Comparison of ENCODE assay signal across 26 cellular contexts in the genomic region with DNA sequence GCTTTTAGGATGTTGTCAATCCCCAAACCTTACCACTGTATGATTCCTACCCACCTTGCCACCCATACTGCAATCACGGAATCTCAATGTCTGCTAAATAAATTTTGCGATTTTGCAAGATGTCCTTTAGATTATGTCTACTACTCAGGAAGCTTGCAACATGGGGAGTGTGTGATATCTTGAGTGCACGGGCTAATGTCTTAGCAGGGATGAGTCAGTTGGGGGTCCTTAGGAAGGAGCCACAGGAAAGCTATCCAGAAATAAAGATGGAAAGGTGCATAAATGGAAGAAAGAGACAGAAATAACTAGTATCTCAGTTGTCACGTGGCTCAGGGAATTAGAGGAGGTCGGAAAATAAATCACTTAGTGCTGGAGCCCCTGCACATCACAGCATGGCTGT.
DNase-seq lines count a peak whose midpoint lies in the region; ATAC-seq and TF ChIP-seq lines count a peak whose summit lies in the region.
"Had no signal": no experiment of that assay in that cellular context is flagged by ENCODE, and none has a peak within 500 bp of the region (broad histone marks: within the 10 kb centered on the region; RNA-seq: fewer than 3 reads in every experiment).

No MANE protein-coding gene starts in this region.

- H3K36me3 ChIP-seq in breast epithelium (no peaks in the 10 kb centered on the region), Karpas-422 (ENCODE audit: insufficient read depth, low read length) (no peaks in the 10 kb centered on the region), neural progenitor cell (no peaks in the 10 kb centered on the region), endodermal cell (ENCODE audit: control insufficient read depth, insufficient read depth, low read length) (no peaks in the 10 kb centered on the region)

- no peak for TF ChIP-seq POLR2A in breast epithelium (IDR thresholded peaks at IDR 0.05)

- H3K4me3 ChIP-seq in breast epithelium (no peak overlapping the region), Karpas-422 (ENCODE audit: low read length) (peak overlapping the region; percentile 19; the same call in 1 of the 2 replicates), neural progenitor cell (no peak overlapping the region), endodermal cell (ENCODE audit: low read length) (no peak overlapping the region)
- H3K4me3 ChIP-seq: A549, GM12878 had no signal

- H3K9ac ChIP-seq in Karpas-422 (ENCODE audit: low read length) (no peak overlapping the region), neural progenitor cell (no peak overlapping the region), endodermal cell (ENCODE audit: extremely low read depth, low read length, poor library complexity, severe bottlenecking) (no peak overlapping the region)

- no peaks in the 10 kb centered on the region; the same call in 1 of the 2 replicates for H4K20me1 ChIP-seq in Karpas-422 (ENCODE audit: insufficient read depth, low read depth, low read length)
- no peaks in the 10 kb centered on the region for H4K20me1 ChIP-seq in neural progenitor cell (ENCODE audit: low read depth)

- peaks cover 6% of the 10 kb centered on the region for H3K36me3 Mint-ChIP-seq in MCF 10A (ENCODE audit: insufficient read depth, unreplicated experiment)
- no peaks in the 10 kb centered on the region for H3K36me3 Mint-ChIP-seq in neural progenitor cell
- H3K36me3 Mint-ChIP-seq in endodermal cell (ENCODE audit: low read depth) = no peaks in the 10 kb centered on the region
- H3K36me3 Mint-ChIP-seq: CD14-positive monocyte; CD4-positive, alpha-beta memory T cell; CD4-positive, CD25-positive, alpha-beta regulatory T cell; CD8-positive, alpha-beta memory T cell had no signal

- CTCF ChIA-PET in MCF 10A (lab: Yijun Ruan, JAX) = interaction anchor here (0.7 kb wide), 1 partner anchor 163 kb away, joined by 3 read pairs; no protein-coding TSS in a partner anchor

- BruUV-seq in MCF 10A (replicated peaks; lab: Mats Ljungman, UMichigan) = no TSS peak

- no peak overlapping the region for H2AFZ ChIP-seq in Karpas-422 (ENCODE audit: low read length)
- peak overlapping the region; percentile 24 for H2AFZ ChIP-seq in neural progenitor cell (replicated peaks)

- H3K9me2 ChIP-seq in Karpas-422 (replicated peaks; ENCODE audit: insufficient read depth, low read length) = no peaks in the 10 kb centered on the region

- intact Hi-C loops in MCF 10A (cut with micrococcal nuclease) = no loop called here
- intact Hi-C loops in breast epithelium (cut with DNase I; ENCODE audit: low total_unique reads) = no loop called here

- no peak for DNase-seq in MCF 10A (ENCODE audit: unreplicated experiment)
- DNase-seq in breast epithelium (ENCODE audit: low spot score in 2 of 2) = no peak
- no peak for DNase-seq in Karpas-422
- peak; percentile 40 for DNase-seq in amniotic epithelial cell (ENCODE audit: low read depth)
- DNase-seq in neural progenitor cell (ENCODE audit: low spot score) = no peak
- DNase-seq in endodermal cell = no peak
- DNase-seq: AML-193; C1 segment of cervical spinal cord; CD4-positive, alpha-beta memory T cell; CD4-positive, CD25-positive, alpha-beta regulatory T cell; CD8-positive, alpha-beta memory T cell; COR-L47; DMS 273 treated with DMSO at 0.1 percent for 48 hours; DMS153; DMS53; DMS79; DND-41; EL; GDM1 had no signal

- 82 to 91% methylated on average over 4 to 5 of the region's 5 CpGs for WGBS in endodermal cell (ENCODE audit: insufficient coverage in 1 of 2, insufficient read length in 1 of 2), 2 experiments

- no peak overlapping the region for H3K4me3 Mint-ChIP-seq in MCF 10A (ENCODE audit: unreplicated experiment)
- H3K4me3 Mint-ChIP-seq in neural progenitor cell = no peak overlapping the region
- H3K4me3 Mint-ChIP-seq in endodermal cell = no peak overlapping the region
- H3K4me3 Mint-ChIP-seq: B cell; CD14-positive monocyte; CD4-positive, alpha-beta memory T cell; CD4-positive, CD25-positive, alpha-beta regulatory T cell; CD8-positive, alpha-beta memory T cell had no signal

- H3K4me1 ChIP-seq in breast epithelium (no peaks in the 10 kb centered on the region), Karpas-422 (ENCODE audit: low read length) (peaks cover 12% of the 10 kb centered on the region), neural progenitor cell (peaks cover 4% of the 10 kb centered on the region), endodermal cell (ENCODE audit: control insufficient read depth, insufficient read depth, low read length) (no peaks in the 10 kb centered on the region)
- H3K4me1 ChIP-seq: A549 had no signal

- H3K27ac ChIP-seq in breast epithelium (no peak overlapping the region), Karpas-422 (ENCODE audit: low read length) (no peak overlapping the region), neural progenitor cell (no peak overlapping the region), endodermal cell (ENCODE audit: low read depth, low read length) (no peak overlapping the region)
- H3K27ac ChIP-seq: 22Rv1, A549 had no signal

- H3K27ac Mint-ChIP-seq in MCF 10A (ENCODE audit: low read depth, unreplicated experiment) (peak overlapping the region; percentile 17), neural progenitor cell (no peak overlapping the region), endodermal cell (no peak overlapping the region)
- H3K27ac Mint-ChIP-seq: B cell; CD14-positive monocyte; CD4-positive, alpha-beta memory T cell; CD4-positive, CD25-positive, alpha-beta regulatory T cell; CD8-positive, alpha-beta memory T cell had no signal

- peaks cover 9% of the 10 kb centered on the region for H3K4me1 Mint-ChIP-seq in MCF 10A (ENCODE audit: insufficient read depth, unreplicated experiment)
- no peaks in the 10 kb centered on the region for H3K4me1 Mint-ChIP-seq in neural progenitor cell
- H3K4me1 Mint-ChIP-seq in endodermal cell = peaks cover 6% of the 10 kb centered on the region
- H3K4me1 Mint-ChIP-seq: B cell; CD14-positive monocyte; CD4-positive, alpha-beta memory T cell; CD4-positive, CD25-positive, alpha-beta regulatory T cell; CD8-positive, alpha-beta memory T cell had no signal

- H3K4me2 ChIP-seq in Karpas-422 (ENCODE audit: low read depth, low read length, poor library complexity, severe bottlenecking) = peak overlapping the region; percentile 55
- H3K4me2 ChIP-seq in neural progenitor cell = no peak overlapping the region
- H3K4me2 ChIP-seq: A549 had no signal

- POLR2A ChIA-PET in MCF 10A (lab: Yijun Ruan, JAX) = no interaction called here

- H3K27me3 Mint-ChIP-seq in MCF 10A (ENCODE audit: insufficient read depth, unreplicated experiment) (no peaks in the 10 kb centered on the region), neural progenitor cell (ENCODE audit: insufficient read depth, low read depth) (no peaks in the 10 kb centered on the region), endodermal cell (ENCODE audit: insufficient read depth) (no peaks in the 10 kb centered on the region)
- H3K27me3 Mint-ChIP-seq: B cell; CD4-positive, CD25-positive, alpha-beta regulatory T cell; CD8-positive, alpha-beta memory T cell had no signal

- no peak for TF ChIP-seq CTCF in MCF 10A (IDR thresholded peaks at IDR 0.05; ENCODE audit: unreplicated experiment)
- TF ChIP-seq CTCF in breast epithelium (IDR thresholded peaks at IDR 0.05) = no peak
- TF ChIP-seq CTCF in neural progenitor cell (IDR thresholded peaks at IDR 0.05) = no peak
- no peak for TF ChIP-seq CTCF in endodermal cell (conservative IDR thresholded peaks at IDR 0.05)

- no peaks in the 10 kb centered on the region for H3K9me3 ChIP-seq in breast epithelium
- H3K9me3 ChIP-seq in Karpas-422 (ENCODE audit: low read length) = no peaks in the 10 kb centered on the region
- H3K9me3 ChIP-seq in neural progenitor cell (ENCODE audit: low read depth) = no peaks in the 10 kb centered on the region
- no peaks in the 10 kb centered on the region for H3K9me3 ChIP-seq in endodermal cell (ENCODE audit: control insufficient read depth, low read length)
- H3K9me3 ChIP-seq: A549 had no signal

- H3K27me3 ChIP-seq in breast epithelium (no peaks in the 10 kb centered on the region), Karpas-422 (ENCODE audit: low read length) (no peaks in the 10 kb centered on the region), neural progenitor cell (no peaks in the 10 kb centered on the region), endodermal cell (ENCODE audit: control insufficient read depth, insufficient read depth, low read length, poor library complexity, severe bottlenecking) (no peaks in the 10 kb centered on the region)

- ATAC-seq in HG02840 (IDR thresholded peaks at IDR 0.05; ENCODE audit: low FRiP score, unreplicated experiment) = no peak
- ATAC-seq in HG02973 (IDR thresholded peaks at IDR 0.05; ENCODE audit: unreplicated experiment) = no peak
- ATAC-seq: A549, GM12878 had no signal

- no peaks in the 10 kb centered on the region for H3K9me3 Mint-ChIP-seq in MCF 10A (ENCODE audit: unreplicated experiment)
- H3K9me3 Mint-ChIP-seq in neural progenitor cell = no peaks in the 10 kb centered on the region
- H3K9me3 Mint-ChIP-seq in endodermal cell = no peaks in the 10 kb centered on the region
- H3K9me3 Mint-ChIP-seq: CD4-positive, alpha-beta memory T cell had no signal

- H3K79me2 ChIP-seq in Karpas-422 (ENCODE audit: low read length) = no peaks in the 10 kb centered on the region
- H3K79me2 ChIP-seq in neural progenitor cell (ENCODE audit: low read depth) = no peaks in the 10 kb centered on the region

- H3F3A ChIP-seq in neural progenitor cell (ENCODE audit: low read depth) = no peaks in the 10 kb centered on the region
